Comparison of ENCODE assay signal across 16 cellular contexts in the genomic region with DNA sequence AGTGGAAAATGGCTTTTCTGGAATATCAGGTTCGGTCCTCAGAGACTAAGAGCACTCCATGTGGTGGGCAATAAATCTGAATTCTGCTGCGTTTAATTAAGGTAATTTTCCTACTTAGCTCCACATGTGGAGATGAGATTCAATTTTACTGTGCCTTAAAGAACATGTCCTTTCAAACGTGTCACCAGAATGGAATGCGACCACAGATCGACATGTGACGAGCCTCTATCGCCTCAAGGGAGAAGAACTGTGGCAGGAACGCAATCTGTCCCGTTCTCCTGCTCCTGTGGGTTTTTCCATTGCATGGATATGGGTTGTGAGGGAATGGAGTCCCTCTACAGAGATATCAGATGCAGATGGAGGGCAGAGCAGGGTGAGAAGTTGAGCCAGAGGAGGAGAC.
DNase-seq lines count a peak whose midpoint lies in the region; ATAC-seq and TF ChIP-seq lines count a peak whose summit lies in the region.
"Had no signal": no experiment of that assay in that cellular context is flagged by ENCODE, and none has a peak within 500 bp of the region (broad histone marks: within the 10 kb centered on the region; RNA-seq: fewer than 3 reads in every experiment).

No MANE protein-coding gene starts in this region.

- no peaks in the 10 kb centered on the region for H3K79me2 ChIP-seq in smooth muscle cell (ENCODE audit: low read depth)

- no peak overlapping the region for H3K4me3 Mint-ChIP-seq in stimulated activated naive CD8-positive, alpha-beta T cell treated with anti-CD3 and anti-CD28 coated beads, Interleukin-15, amount 100 ng/mL, for 72 hours
- H3K4me3 Mint-ChIP-seq: natural killer cell treated with Interleukin-12 subunit alpha and Interleukin-12 subunit beta and Interleukin-15 and Interleukin-18, amount 100 ng/mL, for 72 hours had no signal

- H3K4me1 ChIP-seq in smooth muscle cell (ENCODE audit: low read depth) (peaks cover 14% of the 10 kb centered on the region), upper lobe of left lung (no peaks in the 10 kb centered on the region)
- H3K4me1 ChIP-seq: thyroid gland had no signal

- TF ChIP-seq CTCF in foreskin fibroblast (IDR thresholded peaks at IDR 0.05; ENCODE audit: low read depth, low read length) (no peak), smooth muscle cell (IDR thresholded peaks at IDR 0.05; ENCODE audit: borderline replicate concordance, insufficient read depth, poor library complexity, severe bottlenecking) (no peak), upper lobe of left lung (IDR thresholded peaks at IDR 0.05) (no peak)

- peak overlapping the region; percentile 73 for H3K4me2 ChIP-seq in smooth muscle cell

- H3K4me3 ChIP-seq in foreskin fibroblast (ENCODE audit: low read depth in 1 of 2, low read length in 2 of 2), result no peak overlapping the region
- H3K4me3 ChIP-seq in smooth muscle cell, result no peak overlapping the region
- H3K4me3 ChIP-seq in upper lobe of left lung, result no peak overlapping the region
- H3K4me3 ChIP-seq: skin epidermis, thyroid gland had no signal

- DNase-seq in Right ventricle myocardium superior, result no peak
- no peak for DNase-seq in Right ventricle myocardium inferior (ENCODE audit: missing footprints)
- peak; percentile 31 for DNase-seq in T1000 (lab: John Stamatoyannopoulos, UW)
- DNase-seq in foreskin fibroblast, result peak; percentile 82
- DNase-seq in smooth muscle cell (lab: John Stamatoyannopoulos, UW; ENCODE audit: unreplicated experiment), result no peak
- DNase-seq in upper lobe of left lung, result no peak
- DNase-seq in stimulated activated naive CD8-positive, alpha-beta T cell treated with anti-CD3 and anti-CD28 coated beads, Interleukin-15, amount 100 ng/mL, for 72 hours, result no peak
- DNase-seq: activated T-cell treated with anti-CD3 and anti-CD28 coated beads for 4 hours, DND-41, erythroblast, NCI-H345, SHP77, thyroid gland had no signal

- H3K9me3 ChIP-seq in smooth muscle cell (replicated peaks; ENCODE audit: low read depth) (no peaks in the 10 kb centered on the region), upper lobe of left lung (no peaks in the 10 kb centered on the region)
- H3K9me3 ChIP-seq: thyroid gland had no signal

- no peaks in the 10 kb centered on the region for H3K36me3 ChIP-seq in smooth muscle cell (ENCODE audit: low read depth)
- no peaks in the 10 kb centered on the region for H3K36me3 ChIP-seq in upper lobe of left lung
- H3K36me3 ChIP-seq: thyroid gland had no signal

- no peak overlapping the region for H3K27ac Mint-ChIP-seq in stimulated activated naive CD8-positive, alpha-beta T cell treated with anti-CD3 and anti-CD28 coated beads, Interleukin-15, amount 100 ng/mL, for 72 hours
- H3K27ac Mint-ChIP-seq: natural killer cell treated with Interleukin-12 subunit alpha and Interleukin-12 subunit beta and Interleukin-15 and Interleukin-18, amount 100 ng/mL, for 72 hours had no signal

- H3F3A ChIP-seq in smooth muscle cell (ENCODE audit: low read depth), result no peaks in the 10 kb centered on the region

- no peaks in the 10 kb centered on the region for H3K9me3 Mint-ChIP-seq in stimulated activated naive CD8-positive, alpha-beta T cell treated with anti-CD3 and anti-CD28 coated beads, Interleukin-15, amount 100 ng/mL, for 72 hours
- H3K9me3 Mint-ChIP-seq: natural killer cell treated with Interleukin-12 subunit alpha and Interleukin-12 subunit beta and Interleukin-15 and Interleukin-18, amount 100 ng/mL, for 72 hours had no signal

- H3K27me3 ChIP-seq in smooth muscle cell (ENCODE audit: low read depth) (no peaks in the 10 kb centered on the region), upper lobe of left lung (no peaks in the 10 kb centered on the region)
- H3K27me3 ChIP-seq: thyroid gland had no signal

- WGBS in smooth muscle cell (ENCODE audit: low lambda C conversion rate), result 26% methylated on average over 9 of the region's 9 CpGs
- 85 to 95% methylated on average over 9 of the region's 9 CpGs for WGBS in upper lobe of left lung, 2 donors

- peak overlapping the region; percentile 75 for H3K27ac ChIP-seq in smooth muscle cell (ENCODE audit: low read depth)
- H3K27ac ChIP-seq in upper lobe of left lung, result no peak overlapping the region
- H3K27ac ChIP-seq: thyroid gland had no signal

- H3K9ac ChIP-seq in smooth muscle cell (ENCODE audit: low read depth), result peak overlapping the region; percentile 18

- H2AFZ ChIP-seq in smooth muscle cell (ENCODE audit: low read depth), result no peak overlapping the region

- H3K27me3 Mint-ChIP-seq in stimulated activated naive CD8-positive, alpha-beta T cell treated with anti-CD3 and anti-CD28 coated beads, Interleukin-15, amount 100 ng/mL, for 72 hours, result no peaks in the 10 kb centered on the region
- H3K27me3 Mint-ChIP-seq: natural killer cell treated with Interleukin-12 subunit alpha and Interleukin-12 subunit beta and Interleukin-15 and Interleukin-18, amount 100 ng/mL, for 72 hours had no signal

- H4K20me1 ChIP-seq in smooth muscle cell (ENCODE audit: low read depth), result no peaks in the 10 kb centered on the region

- ATAC-seq in Right ventricle myocardium superior (ENCODE audit: poor library complexity) (peak; percentile 30), Right ventricle myocardium inferior (no peak), HG02678 (IDR thresholded peaks at IDR 0.05; ENCODE audit: unreplicated experiment) (no peak), upper lobe of left lung (ENCODE audit: low FRiP score in 2 of 2) (no peak)
- ATAC-seq in stimulated activated naive CD8-positive, alpha-beta T cell treated with anti-CD3 and anti-CD28 coated beads, Interleukin-15, amount 100 ng/mL, for 72 hours, result no peak
- ATAC-seq: natural killer cell treated with Interleukin-12 subunit alpha and Interleukin-12 subunit beta and Interleukin-15 and Interleukin-18, amount 100 ng/mL, for 72 hours had no signal

- H3K4me1 Mint-ChIP-seq in stimulated activated naive CD8-positive, alpha-beta T cell treated with anti-CD3 and anti-CD28 coated beads, Interleukin-15, amount 100 ng/mL, for 72 hours, result no peaks in the 10 kb centered on the region

- TF ChIP-seq POLR2A in upper lobe of left lung (IDR thresholded peaks at IDR 0.05), result no peak

- intact Hi-C loops in Right ventricle myocardium superior (cut with DNase I), result no loop called here
- intact Hi-C loops in Right ventricle myocardium inferior (cut with DNase I), result no loop called here

- no peak for TF ChIP-seq EP300 in upper lobe of left lung (IDR thresholded peaks at IDR 0.05)

Comparison
In these comparisons a context has a peak if more than half of its experiments do, and no peak if none do; other contexts are left out.
1. DNase-seq: peak in T1000 (single experiment) and foreskin fibroblast (2 of 2); none in Right ventricle myocardium superior (single experiment), Right ventricle myocardium inferior (single experiment), smooth muscle cell (single experiment), upper lobe of left lung (0 of 2) and stimulated activated naive CD8-positive, alpha-beta T cell treated with anti-CD3 and anti-CD28 coated beads, Interleukin-15, amount 100 ng/mL, for 72 hours (0 of 2).